In genomic region chr5:150022681-150023080, GRCh38 we compare ENCODE assay signal across 1 cellular context.
TF ChIP-seq lines count a peak whose summit lies in the region.

No MANE protein-coding gene starts in this region.

TF ChIP-seq in endothelial cell of umbilical vein, 7 proteins besides CTCF, POLR2A, EP300 and RAD21 (continued from another document):
- no peak for TF ChIP-seq MAX (IDR thresholded peaks at IDR 0.05; ENCODE audit: insufficient read depth, insufficient read length)
- TF ChIP-seq FOS (IDR thresholded peaks at IDR 0.05; ENCODE audit: borderline replicate concordance, insufficient read depth, low read length), result no peak
- no peak for TF ChIP-seq MYC (IDR thresholded peaks at IDR 0.05; ENCODE audit: low read depth, low read length)
- no peak for TF ChIP-seq POLR2AphosphoS5 (IDR thresholded peaks at IDR 0.05; ENCODE audit: insufficient read depth, low read depth, low read length)
- TF ChIP-seq JUN (IDR thresholded peaks at IDR 0.05; ENCODE audit: borderline replicate concordance, insufficient read depth, insufficient read length, low read depth), result no peak
- no peak for TF ChIP-seq GATA2 (IDR thresholded peaks at IDR 0.05; ENCODE audit: insufficient read depth, insufficient read length, low read depth, low read length)
TF ChIP-seq in endothelial cell of umbilical vein: peak in this region for 0.
